Comparison of ENCODE assay signal across 19 cellular contexts in the genomic region with DNA sequence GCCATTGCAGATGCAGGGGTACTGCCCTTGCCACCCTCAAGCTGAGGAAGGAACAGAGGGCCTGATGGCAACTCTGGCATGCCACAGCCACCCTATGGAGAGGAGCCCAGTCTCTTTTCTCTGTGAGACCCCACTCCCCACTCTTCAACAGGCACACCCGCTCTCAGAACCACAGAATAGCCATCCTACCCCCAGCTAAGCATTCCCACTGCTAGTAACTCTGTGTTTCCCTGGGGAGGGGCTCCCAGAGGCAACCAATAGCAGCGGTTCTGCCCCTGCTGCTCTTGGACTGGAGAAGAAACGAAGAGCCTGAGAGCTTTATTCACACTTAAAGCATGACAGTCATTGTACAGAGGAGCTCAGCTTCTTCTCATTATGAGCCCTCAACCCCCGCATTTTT.
"Had no signal": no experiment of that assay in that cellular context is flagged by ENCODE, and none has a peak within 500 bp of the region (broad histone marks: within the 10 kb centered on the region; RNA-seq: fewer than 3 reads in every experiment).

No MANE protein-coding gene starts in this region.

- H3K36me3 ChIP-seq: brain microvascular endothelial cell, gastrocnemius medialis, left lung, prostate gland, upper lobe of left lung had no signal

- H3K36me3 Mint-ChIP-seq: activated naive CD8-positive, alpha-beta T cell treated with anti-CD3 and anti-CD28 coated beads, Interleukin-2, amount 10 ng/mL, durations not matched to agents 7 days and 5 days; naive thymus-derived CD8-positive, alpha-beta T cell had no signal

- H3K4me3 ChIP-seq: gastrocnemius medialis, left lung, prostate gland, skin epidermis, upper lobe of left lung had no signal

- H3K27ac ChIP-seq: brain microvascular endothelial cell, gastrocnemius medialis, left lung, prostate gland, skin epidermis, upper lobe of left lung had no signal

- H3K4me3 Mint-ChIP-seq: activated B cell treated with CpG ODN at 0.5 μM for 24 hours; activated CD4-positive, alpha-beta T cell treated with anti-CD3 and anti-CD28 coated beads, Interleukin-2, amount 10 ng/mL, durations not matched to agents 24 days and 14 days; activated CD8-positive, alpha-beta T cell treated with anti-CD3 and anti-CD28 coated beads, Interleukin-2, amount 10 ng/mL, durations not matched to agents 7 days and 5 days; activated naive CD8-positive, alpha-beta T cell treated with anti-CD3 and anti-CD28 coated beads, Interleukin-2, amount 10 ng/mL, durations not matched to agents 7 days and 5 days; naive thymus-derived CD8-positive, alpha-beta T cell; stimulated activated naive CD8-positive, alpha-beta T cell treated with anti-CD3 and anti-CD28 coated beads, Interleukin-15, amount 100 ng/mL, for 72 hours; T-helper 17 cell had no signal

- H3K27me3 Mint-ChIP-seq: activated B cell treated with CpG ODN at 0.5 μM for 24 hours; activated CD4-positive, alpha-beta T cell treated with anti-CD3 and anti-CD28 coated beads, Interleukin-2, amount 10 ng/mL, durations not matched to agents 24 days and 14 days; activated naive CD8-positive, alpha-beta T cell treated with anti-CD3 and anti-CD28 coated beads, Interleukin-2, amount 10 ng/mL, durations not matched to agents 7 days and 5 days; naive thymus-derived CD8-positive, alpha-beta T cell; stimulated activated naive CD8-positive, alpha-beta T cell treated with anti-CD3 and anti-CD28 coated beads, Interleukin-15, amount 100 ng/mL, for 72 hours; T-helper 17 cell had no signal

- H3K27me3 ChIP-seq: brain microvascular endothelial cell, gastrocnemius medialis, left lung, upper lobe of left lung had no signal

- H3K9me3 ChIP-seq: gastrocnemius medialis, left lung, prostate gland, upper lobe of left lung had no signal

- DNase-seq: activated B cell treated with CpG ODN at 0.5 μM for 24 hours; activated CD4-positive, alpha-beta T cell treated with anti-CD3 and anti-CD28 coated beads, Interleukin-2, amount 10 ng/mL, durations not matched to agents 24 days and 14 days; activated CD8-positive, alpha-beta memory T cell treated with anti-CD3 and anti-CD28 coated beads, Interleukin-2, amount 50 U/mL, for 4 hours; activated CD8-positive, alpha-beta T cell treated with anti-CD3 and anti-CD28 coated beads, Interleukin-2, amount 10 ng/mL, durations not matched to agents 7 days and 5 days; activated gamma-delta T cell treated with Interleukin-2 at 50 U/mL for 16 hours; activated naive CD8-positive, alpha-beta T cell treated with anti-CD3 and anti-CD28 coated beads, Interleukin-2, amount 10 ng/mL, durations not matched to agents 7 days and 5 days; activated T-cell treated with anti-CD3 and anti-CD28 coated beads, Interleukin-2, amount 50 U/mL, for 48 hours; brain microvascular endothelial cell; gastrocnemius medialis; left lung; mammary epithelial cell; naive thymus-derived CD8-positive, alpha-beta T cell; occipital lobe; stimulated activated naive CD8-positive, alpha-beta T cell treated with anti-CD3 and anti-CD28 coated beads, Interleukin-15, amount 100 ng/mL, for 72 hours; T-helper 17 cell; upper lobe of left lung had no signal

- H3K9me3 Mint-ChIP-seq: activated B cell treated with CpG ODN at 0.5 μM for 24 hours; activated CD4-positive, alpha-beta T cell treated with anti-CD3 and anti-CD28 coated beads, Interleukin-2, amount 10 ng/mL, durations not matched to agents 24 days and 14 days; naive thymus-derived CD8-positive, alpha-beta T cell; stimulated activated naive CD8-positive, alpha-beta T cell treated with anti-CD3 and anti-CD28 coated beads, Interleukin-15, amount 100 ng/mL, for 72 hours had no signal

- H3K4me1 ChIP-seq: prostate gland had no signal

- ATAC-seq: activated CD8-positive, alpha-beta T cell treated with anti-CD3 and anti-CD28 coated beads, Interleukin-2, amount 10 ng/mL, durations not matched to agents 7 days and 5 days; gastrocnemius medialis; naive thymus-derived CD8-positive, alpha-beta T cell; right cardiac atrium; stimulated activated naive CD8-positive, alpha-beta T cell treated with anti-CD3 and anti-CD28 coated beads, Interleukin-15, amount 100 ng/mL, for 72 hours; T-helper 17 cell had no signal

- H3K27ac Mint-ChIP-seq: activated B cell treated with CpG ODN at 0.5 μM for 24 hours; activated CD4-positive, alpha-beta T cell treated with anti-CD3 and anti-CD28 coated beads, Interleukin-2, amount 10 ng/mL, durations not matched to agents 24 days and 14 days; activated CD8-positive, alpha-beta T cell treated with anti-CD3 and anti-CD28 coated beads, Interleukin-2, amount 10 ng/mL, durations not matched to agents 7 days and 5 days; activated naive CD8-positive, alpha-beta T cell treated with anti-CD3 and anti-CD28 coated beads, Interleukin-2, amount 10 ng/mL, durations not matched to agents 7 days and 5 days; stimulated activated naive CD8-positive, alpha-beta T cell treated with anti-CD3 and anti-CD28 coated beads, Interleukin-15, amount 100 ng/mL, for 72 hours; T-helper 17 cell had no signal
